1 cellular context compared by ENCODE assay signal in the genomic region with DNA sequence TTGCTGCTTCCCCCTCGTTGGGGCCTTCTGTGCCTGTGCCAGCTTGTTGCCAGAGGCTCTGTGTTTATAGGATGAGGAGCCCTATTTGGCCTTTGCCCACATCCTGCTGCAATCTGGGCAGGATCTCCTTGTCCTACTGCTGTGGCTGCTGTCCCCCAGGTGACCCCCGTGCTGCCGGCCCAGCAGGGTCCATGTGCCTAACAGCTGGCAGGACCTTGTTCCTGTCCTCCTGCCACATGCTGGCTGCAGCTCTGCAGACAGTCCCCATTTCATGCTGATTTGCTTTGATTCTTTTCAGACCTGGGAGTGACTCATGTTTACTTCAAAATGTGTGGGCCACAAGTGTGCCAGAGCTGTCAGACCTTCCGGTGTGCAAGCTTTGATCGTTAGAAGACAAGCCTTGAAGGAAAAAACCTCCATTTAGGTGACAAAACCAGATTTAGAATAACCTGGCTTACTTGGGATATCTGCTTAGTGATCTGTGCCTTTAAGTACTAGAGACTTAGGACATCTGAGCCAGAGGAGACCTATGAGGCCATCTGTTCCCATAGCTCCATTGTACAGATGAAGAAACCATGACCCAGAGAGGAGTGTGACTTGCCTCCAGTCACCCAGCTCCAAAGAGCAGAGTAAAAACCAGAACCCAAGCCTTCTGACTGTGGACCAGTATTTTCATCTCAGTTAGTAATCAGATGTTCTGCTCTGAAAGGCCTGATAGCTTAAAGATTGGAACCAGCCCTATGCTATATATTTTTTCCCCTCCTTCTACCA.
TF ChIP-seq lines count a peak whose summit lies in the region.

No MANE protein-coding gene starts in this region.

TF ChIP-seq in GM23338, 12 proteins besides CTCF, POLR2A, EP300 and RAD21 (continued from another document):
- TF ChIP-seq, protein P1, sequence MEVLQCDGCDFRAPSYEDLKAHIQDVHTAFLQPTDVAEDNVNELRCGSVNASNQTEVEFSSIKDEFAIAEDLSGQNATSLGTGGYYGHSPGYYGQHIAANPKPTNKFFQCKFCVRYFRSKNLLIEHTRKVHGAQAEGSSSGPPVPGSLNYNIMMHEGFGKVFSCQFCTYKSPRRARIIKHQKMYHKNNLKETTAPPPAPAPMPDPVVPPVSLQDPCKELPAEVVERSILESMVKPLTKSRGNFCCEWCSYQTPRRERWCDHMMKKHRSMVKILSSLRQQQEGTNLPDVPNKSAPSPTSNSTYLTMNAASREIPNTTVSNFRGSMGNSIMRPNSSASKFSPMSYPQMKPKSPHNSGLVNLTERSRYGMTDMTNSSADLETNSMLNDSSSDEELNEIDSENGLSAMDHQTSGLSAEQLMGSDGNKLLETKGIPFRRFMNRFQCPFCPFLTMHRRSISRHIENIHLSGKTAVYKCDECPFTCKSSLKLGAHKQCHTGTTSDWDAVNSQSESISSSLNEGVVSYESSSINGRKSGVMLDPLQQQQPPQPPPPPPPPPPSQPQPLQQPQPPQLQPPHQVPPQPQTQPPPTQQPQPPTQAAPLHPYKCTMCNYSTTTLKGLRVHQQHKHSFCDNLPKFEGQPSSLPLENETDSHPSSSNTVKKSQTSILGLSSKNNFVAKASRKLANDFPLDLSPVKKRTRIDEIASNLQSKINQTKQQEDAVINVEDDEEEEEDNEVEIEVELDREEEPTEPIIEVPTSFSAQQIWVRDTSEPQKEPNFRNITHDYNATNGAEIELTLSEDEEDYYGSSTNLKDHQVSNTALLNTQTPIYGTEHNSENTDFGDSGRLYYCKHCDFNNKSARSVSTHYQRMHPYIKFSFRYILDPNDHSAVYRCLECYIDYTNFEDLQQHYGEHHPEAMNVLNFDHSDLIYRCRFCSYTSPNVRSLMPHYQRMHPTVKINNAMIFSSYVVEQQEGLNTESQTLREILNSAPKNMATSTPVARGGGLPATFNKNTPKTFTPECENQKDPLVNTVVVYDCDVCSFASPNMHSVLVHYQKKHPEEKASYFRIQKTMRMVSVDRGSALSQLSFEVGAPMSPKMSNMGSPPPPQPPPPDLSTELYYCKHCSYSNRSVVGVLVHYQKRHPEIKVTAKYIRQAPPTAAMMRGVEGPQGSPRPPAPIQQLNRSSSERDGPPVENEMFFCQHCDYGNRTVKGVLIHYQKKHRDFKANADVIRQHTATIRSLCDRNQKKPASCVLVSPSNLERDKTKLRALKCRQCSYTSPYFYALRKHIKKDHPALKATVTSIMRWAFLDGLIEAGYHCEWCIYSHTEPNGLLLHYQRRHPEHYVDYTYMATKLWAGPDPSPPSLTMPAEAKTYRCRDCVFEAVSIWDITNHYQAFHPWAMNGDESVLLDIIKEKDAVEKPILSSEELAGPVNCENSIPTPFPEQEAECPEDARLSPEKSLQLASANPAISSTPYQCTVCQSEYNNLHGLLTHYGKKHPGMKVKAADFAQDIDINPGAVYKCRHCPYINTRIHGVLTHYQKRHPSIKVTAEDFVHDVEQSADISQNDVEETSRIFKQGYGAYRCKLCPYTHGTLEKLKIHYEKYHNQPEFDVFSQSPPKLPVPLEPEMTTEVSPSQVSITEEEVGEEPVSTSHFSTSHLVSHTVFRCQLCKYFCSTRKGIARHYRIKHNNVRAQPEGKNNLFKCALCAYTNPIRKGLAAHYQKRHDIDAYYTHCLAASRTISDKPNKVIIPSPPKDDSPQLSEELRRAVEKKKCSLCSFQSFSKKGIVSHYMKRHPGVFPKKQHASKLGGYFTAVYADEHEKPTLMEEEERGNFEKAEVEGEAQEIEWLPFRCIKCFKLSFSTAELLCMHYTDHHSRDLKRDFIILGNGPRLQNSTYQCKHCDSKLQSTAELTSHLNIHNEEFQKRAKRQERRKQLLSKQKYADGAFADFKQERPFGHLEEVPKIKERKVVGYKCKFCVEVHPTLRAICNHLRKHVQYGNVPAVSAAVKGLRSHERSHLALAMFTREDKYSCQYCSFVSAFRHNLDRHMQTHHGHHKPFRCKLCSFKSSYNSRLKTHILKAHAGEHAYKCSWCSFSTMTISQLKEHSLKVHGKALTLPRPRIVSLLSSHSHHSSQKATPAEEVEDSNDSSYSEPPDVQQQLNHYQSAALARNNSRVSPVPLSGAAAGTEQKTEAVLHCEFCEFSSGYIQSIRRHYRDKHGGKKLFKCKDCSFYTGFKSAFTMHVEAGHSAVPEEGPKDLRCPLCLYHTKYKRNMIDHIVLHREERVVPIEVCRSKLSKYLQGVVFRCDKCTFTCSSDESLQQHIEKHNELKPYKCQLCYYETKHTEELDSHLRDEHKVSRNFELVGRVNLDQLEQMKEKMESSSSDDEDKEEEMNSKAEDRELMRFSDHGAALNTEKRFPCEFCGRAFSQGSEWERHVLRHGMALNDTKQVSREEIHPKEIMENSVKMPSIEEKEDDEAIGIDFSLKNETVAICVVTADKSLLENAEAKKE (CRISPR knock-in tag; IDR thresholded peaks at IDR 0.05): no peak
- TF ChIP-seq ZNF331 (CRISPR knock-in tag; IDR thresholded peaks at IDR 0.05; ENCODE audit: low read depth): no peak
- TF ChIP-seq JUNB (IDR thresholded peaks at IDR 0.05; ENCODE audit: unreplicated experiment): no peak
- TF ChIP-seq EZH2 (IDR thresholded peaks at IDR 0.05; ENCODE audit: low read depth, unreplicated experiment): no peak
- no peak for TF ChIP-seq POLR2AphosphoS5 (IDR thresholded peaks at IDR 0.05; ENCODE audit: low read depth)
- no peak for TF ChIP-seq STAT1 (IDR thresholded peaks at IDR 0.05; ENCODE audit: unreplicated experiment)
- no peak for TF ChIP-seq ZNF114 (CRISPR knock-in tag; IDR thresholded peaks at IDR 0.05)
- TF ChIP-seq CREB1 (CRISPR knock-in tag; IDR thresholded peaks at IDR 0.05; ENCODE audit: low read depth): no peak
- TF ChIP-seq, protein P2, sequence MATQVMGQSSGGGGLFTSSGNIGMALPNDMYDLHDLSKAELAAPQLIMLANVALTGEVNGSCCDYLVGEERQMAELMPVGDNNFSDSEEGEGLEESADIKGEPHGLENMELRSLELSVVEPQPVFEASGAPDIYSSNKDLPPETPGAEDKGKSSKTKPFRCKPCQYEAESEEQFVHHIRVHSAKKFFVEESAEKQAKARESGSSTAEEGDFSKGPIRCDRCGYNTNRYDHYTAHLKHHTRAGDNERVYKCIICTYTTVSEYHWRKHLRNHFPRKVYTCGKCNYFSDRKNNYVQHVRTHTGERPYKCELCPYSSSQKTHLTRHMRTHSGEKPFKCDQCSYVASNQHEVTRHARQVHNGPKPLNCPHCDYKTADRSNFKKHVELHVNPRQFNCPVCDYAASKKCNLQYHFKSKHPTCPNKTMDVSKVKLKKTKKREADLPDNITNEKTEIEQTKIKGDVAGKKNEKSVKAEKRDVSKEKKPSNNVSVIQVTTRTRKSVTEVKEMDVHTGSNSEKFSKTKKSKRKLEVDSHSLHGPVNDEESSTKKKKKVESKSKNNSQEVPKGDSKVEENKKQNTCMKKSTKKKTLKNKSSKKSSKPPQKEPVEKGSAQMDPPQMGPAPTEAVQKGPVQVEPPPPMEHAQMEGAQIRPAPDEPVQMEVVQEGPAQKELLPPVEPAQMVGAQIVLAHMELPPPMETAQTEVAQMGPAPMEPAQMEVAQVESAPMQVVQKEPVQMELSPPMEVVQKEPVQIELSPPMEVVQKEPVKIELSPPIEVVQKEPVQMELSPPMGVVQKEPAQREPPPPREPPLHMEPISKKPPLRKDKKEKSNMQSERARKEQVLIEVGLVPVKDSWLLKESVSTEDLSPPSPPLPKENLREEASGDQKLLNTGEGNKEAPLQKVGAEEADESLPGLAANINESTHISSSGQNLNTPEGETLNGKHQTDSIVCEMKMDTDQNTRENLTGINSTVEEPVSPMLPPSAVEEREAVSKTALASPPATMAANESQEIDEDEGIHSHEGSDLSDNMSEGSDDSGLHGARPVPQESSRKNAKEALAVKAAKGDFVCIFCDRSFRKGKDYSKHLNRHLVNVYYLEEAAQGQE (IDR thresholded peaks at IDR 0.05; ENCODE audit: unreplicated experiment): no peak
- no peak for TF ChIP-seq NANOG (IDR thresholded peaks at IDR 0.05; ENCODE audit: borderline replicate concordance)
